Comparison of ENCODE assay signal across 1 cellular context in genomic region chr15:69034352-69034751, GRCh38.
TF ChIP-seq lines count a peak whose summit lies in the region.

No MANE protein-coding gene starts in this region.

TF ChIP-seq in A549, 52 proteins besides CTCF, POLR2A, EP300 and RAD21 (continued from another document):
- no peak for TF ChIP-seq RNF2 (IDR thresholded peaks at IDR 0.05; ENCODE audit: borderline replicate concordance, low read depth)
- no peak for TF ChIP-seq BCL3 (IDR thresholded peaks at IDR 0.05)
